Comparison of ENCODE assay signal across 13 cellular contexts in genomic region chr17:44547625-44548297, GRCh38. TPM values are rescaled to one million over a fixed set of nuclear protein-coding genes. Genes with fewer than 3 reads are reported as not detected.
DNase-seq lines count a peak whose midpoint lies in the region; ATAC-seq, FAIRE-seq and TF ChIP-seq lines count a peak whose summit lies in the region.
"Had no signal": no experiment of that assay in that cellular context is flagged by ENCODE, and none has a peak within 500 bp of the region (broad histone marks: within the 10 kb centered on the region; RNA-seq: fewer than 3 reads in every experiment).

No MANE protein-coding gene starts in this region.

- H3K36me3 Mint-ChIP-seq in astrocyte (ENCODE audit: low read depth, unreplicated experiment) = peaks cover 4% of the 10 kb centered on the region
- no peaks in the 10 kb centered on the region for H3K36me3 Mint-ChIP-seq in activated CD8-positive, alpha-beta T cell treated with anti-CD3 and anti-CD28 coated beads, Interleukin-2, amount 10 ng/mL, durations not matched to agents 7 days and 5 days (ENCODE audit: low read depth)

- H3K4me1 Mint-ChIP-seq in astrocyte (ENCODE audit: low read depth, unreplicated experiment) = peaks cover 69% of the 10 kb centered on the region
- no peaks in the 10 kb centered on the region for H3K4me1 Mint-ChIP-seq in activated CD8-positive, alpha-beta T cell treated with anti-CD3 and anti-CD28 coated beads, Interleukin-2, amount 10 ng/mL, durations not matched to agents 7 days and 5 days (ENCODE audit: low read depth)

- TF ChIP-seq RAD21 in SK-N-SH (IDR thresholded peaks at IDR 0.05; ENCODE audit: low read length) = no peak

- no peaks in the 10 kb centered on the region for H3K9me2 ChIP-seq in SK-N-SH

- H3K9me3 ChIP-seq in SK-N-SH = no peaks in the 10 kb centered on the region
- H3K9me3 ChIP-seq in astrocyte (ENCODE audit: insufficient read depth, low read depth, low read length) = no peaks in the 10 kb centered on the region
- H3K9me3 ChIP-seq in suprapubic skin = no peaks in the 10 kb centered on the region

- H3K4me3 Mint-ChIP-seq in astrocyte (ENCODE audit: unreplicated experiment) = no peak overlapping the region
- H3K4me3 Mint-ChIP-seq in activated CD8-positive, alpha-beta T cell treated with anti-CD3 and anti-CD28 coated beads, Interleukin-2, amount 10 ng/mL, durations not matched to agents 7 days and 5 days = no peak overlapping the region
- H3K4me3 Mint-ChIP-seq: activated naive CD4-positive, alpha-beta T cell treated with anti-CD3 and anti-CD28 coated beads for 36 hours had no signal

- H3K27ac ChIP-seq in SK-N-SH (ENCODE audit: low read depth in 2 of 2, low read length in 1 of 2) = peak overlapping the region; percentile 56 to 81; a peak in 3 of 4 replicates
- peak overlapping the region; percentile 72 for H3K27ac ChIP-seq in astrocyte (ENCODE audit: low read depth, low read length)
- H3K27ac ChIP-seq in layer of hippocampus (ENCODE audit: low read depth, low read length) = peak overlapping the region; percentile 21
- peak overlapping the region; percentile 41 for H3K27ac ChIP-seq in suprapubic skin

- peak overlapping the region; percentile 47 for H3K9ac ChIP-seq in SK-N-SH
- peak overlapping the region; percentile 43 for H3K9ac ChIP-seq in astrocyte (ENCODE audit: low read length)

- POLR2A ChIA-PET in SK-N-SH (lab: Yijun Ruan, JAX) = no interaction called here
- POLR2A ChIA-PET in activated CD8-positive, alpha-beta T cell treated with anti-CD3 and anti-CD28 coated beads, Interleukin-2, amount 10 ng/mL, durations not matched to agents 7 days and 5 days (lab: Charles Lee) = no interaction called here

- H4K20me1 ChIP-seq in SK-N-SH (ENCODE audit: insufficient read depth) (no peaks in the 10 kb centered on the region), astrocyte (ENCODE audit: insufficient read depth, low read length) (no peaks in the 10 kb centered on the region)

- H3F3A ChIP-seq in SK-N-SH (replicated peaks; ENCODE audit: insufficient read depth) = peaks cover 33% of the 10 kb centered on the region

- H3K79me2 ChIP-seq in SK-N-SH (ENCODE audit: insufficient read depth) (no peaks in the 10 kb centered on the region), astrocyte (ENCODE audit: insufficient read depth, low read length) (no peaks in the 10 kb centered on the region)

- H3K4me1 ChIP-seq in SK-N-SH (ENCODE audit: control insufficient read depth in 1 of 2, insufficient read depth in 2 of 2, low read depth in 1 of 2, low read length in 1 of 2) = peaks cover 0 to 51% of the 10 kb centered on the region in 2 experiments; a peak in 2 of 4 replicates
- H3K4me1 ChIP-seq in astrocyte (ENCODE audit: insufficient read depth, low read length) = peaks cover 41% of the 10 kb centered on the region
- H3K4me1 ChIP-seq in suprapubic skin = peaks cover 3% of the 10 kb centered on the region

- TF ChIP-seq POLR2A in suprapubic skin (IDR thresholded peaks at IDR 0.05) = no peak

- H3K27ac Mint-ChIP-seq in astrocyte (ENCODE audit: unreplicated experiment) = peak overlapping the region; percentile 99
- H3K27ac Mint-ChIP-seq in activated CD8-positive, alpha-beta T cell treated with anti-CD3 and anti-CD28 coated beads, Interleukin-2, amount 10 ng/mL, durations not matched to agents 7 days and 5 days = no peak overlapping the region
- H3K27ac Mint-ChIP-seq: activated naive CD4-positive, alpha-beta T cell treated with anti-CD3 and anti-CD28 coated beads for 36 hours had no signal

- FAIRE-seq in astrocyte (lab: Jason Lieb, UNC) = no peak

- H3K36me3 ChIP-seq in SK-N-SH (replicated peaks in 1 of 2; ENCODE audit: control insufficient read depth in 1 of 2, insufficient read depth in 2 of 2, low read length in 1 of 2) (no peaks in the 10 kb centered on the region), astrocyte (ENCODE audit: insufficient read depth, low read length) (no peaks in the 10 kb centered on the region), suprapubic skin (no peaks in the 10 kb centered on the region)

- H3K27me3 Mint-ChIP-seq in astrocyte (ENCODE audit: low read depth, unreplicated experiment) = no peaks in the 10 kb centered on the region
- H3K27me3 Mint-ChIP-seq in activated CD8-positive, alpha-beta T cell treated with anti-CD3 and anti-CD28 coated beads, Interleukin-2, amount 10 ng/mL, durations not matched to agents 7 days and 5 days (ENCODE audit: low read depth) = peaks cover 20% of the 10 kb centered on the region

- TF ChIP-seq EP300 in SK-N-SH (IDR thresholded peaks at IDR 0.05; ENCODE audit: borderline replicate concordance in 1 of 2, low read depth in 1 of 2, low read length in 1 of 2) = no peak
- no peak for TF ChIP-seq EP300 in suprapubic skin (IDR thresholded peaks at IDR 0.05)

- peak overlapping the region; percentile 68 for H3K4me2 ChIP-seq in SK-N-SH
- peak overlapping the region; percentile 45 for H3K4me2 ChIP-seq in astrocyte (ENCODE audit: low read length)

- 95% methylated on average over 4 of the region's 4 CpGs for WGBS in SK-N-SH (ENCODE audit: low lambda C conversion rate)
- 78% methylated on average over 4 of the region's 4 CpGs for WGBS in suprapubic skin

- DNase-seq in SK-N-SH (no peak), astrocyte (ENCODE audit: low read depth) (no peak), suprapubic skin (ENCODE audit: low spot score in 2 of 2) (no peak)
- no peak for DNase-seq in activated effector memory CD4-positive, alpha-beta T cell treated with Interleukin-2 at 50 U/mL for 16 hours
- no peak for DNase-seq in activated CD8-positive, alpha-beta T cell treated with anti-CD3 and anti-CD28 coated beads, Interleukin-2, amount 10 ng/mL, durations not matched to agents 7 days and 5 days
- DNase-seq: activated CD4-positive, CD25-positive, alpha-beta regulatory T cell treated with anti-CD3 and anti-CD28 coated beads, Interleukin-2, amount 50 U/mL, for 72 hours; activated naive CD4-positive, alpha-beta T cell treated with anti-CD3 and anti-CD28 coated beads for 36 hours; GDM1; stimulated activated CD8-positive, alpha-beta memory T cell treated with anti-CD3 and anti-CD28 coated beads, Interleukin-4, amount 100 ng/mL, for 48 hours had no signal

- H2AFZ ChIP-seq in SK-N-SH (ENCODE audit: low read depth) (no peak overlapping the region), astrocyte (ENCODE audit: low read depth, low read length) (peak overlapping the region; percentile 6)

- H3K4me3 ChIP-seq in SK-N-SH (ENCODE audit: low read depth in 2 of 2, low read length in 1 of 2) (no peak overlapping the region), astrocyte (ENCODE audit: insufficient read depth, low read depth, low read length) (no peak overlapping the region), suprapubic skin (no peak overlapping the region)

- H3K27me3 ChIP-seq in SK-N-SH (ENCODE audit: insufficient read depth) = no peaks in the 10 kb centered on the region
- no peaks in the 10 kb centered on the region for H3K27me3 ChIP-seq in astrocyte (ENCODE audit: insufficient read depth, low read length)
- H3K27me3 ChIP-seq in layer of hippocampus (ENCODE audit: control insufficient read depth, insufficient read depth, low read length) = no peaks in the 10 kb centered on the region
- H3K27me3 ChIP-seq in suprapubic skin = peaks cover 31% of the 10 kb centered on the region

- ATAC-seq in SK-N-SH treated with all-trans-retinoic acid at 6 μM for 48 hours (no peak), HG03159 (IDR thresholded peaks at IDR 0.05; ENCODE audit: unreplicated experiment) (no peak)
- ATAC-seq in activated CD8-positive, alpha-beta T cell treated with anti-CD3 and anti-CD28 coated beads, Interleukin-2, amount 10 ng/mL, durations not matched to agents 7 days and 5 days = no peak
- ATAC-seq: sciatic nerve had no signal

- no peak for TF ChIP-seq CTCF in SK-N-SH (IDR thresholded peaks at IDR 0.05)
- no peak for TF ChIP-seq CTCF in astrocyte (IDR thresholded peaks at IDR 0.05; ENCODE audit: insufficient read depth, low read depth, low read length)
- no peak for TF ChIP-seq CTCF in suprapubic skin (IDR thresholded peaks at IDR 0.05)

- CTCF ChIA-PET in SK-N-SH (lab: Yijun Ruan, JAX) = interaction anchor here (1.2 to 1.5 kb wide), 2 partner anchors 9 to 14 kb away, joined by 4 to 5 read pairs; partner anchors contain the start of gene FZD2
- CTCF ChIA-PET in activated CD8-positive, alpha-beta T cell treated with anti-CD3 and anti-CD28 coated beads, Interleukin-2, amount 10 ng/mL, durations not matched to agents 7 days and 5 days (lab: Charles Lee) = interaction anchor here (5.1 kb wide), 1 partner anchor 15 kb away, joined by 28 read pairs; no protein-coding TSS in a partner anchor

- no peaks in the 10 kb centered on the region for H3K9me3 Mint-ChIP-seq in astrocyte (ENCODE audit: unreplicated experiment)
- no peaks in the 10 kb centered on the region for H3K9me3 Mint-ChIP-seq in activated CD8-positive, alpha-beta T cell treated with anti-CD3 and anti-CD28 coated beads, Interleukin-2, amount 10 ng/mL, durations not matched to agents 7 days and 5 days (ENCODE audit: insufficient read depth)
- H3K9me3 Mint-ChIP-seq: activated naive CD4-positive, alpha-beta T cell treated with anti-CD3 and anti-CD28 coated beads for 36 hours had no signal

TF ChIP-seq in SK-N-SH, 30 proteins besides CTCF, POLR2A, EP300 and RAD21 (continues in another document):
- TF ChIP-seq FOXJ3 (CRISPR knock-in tag; IDR thresholded peaks at IDR 0.05) = no peak
- no peak for TF ChIP-seq GABPA (IDR thresholded peaks at IDR 0.05; ENCODE audit: low read depth)
- no peak for TF ChIP-seq RCOR1 (IDR thresholded peaks at IDR 0.05; ENCODE audit: low read length)
- no peak for TF ChIP-seq JUND (IDR thresholded peaks at IDR 0.05)
- no peak for TF ChIP-seq NRF1 (IDR thresholded peaks at IDR 0.05; ENCODE audit: low read depth, low read length)

TF ChIP-seq in SK-N-SH treated with all-trans-retinoic acid at 6 μM for 48 hours, 23 proteins besides CTCF, POLR2A, EP300 and RAD21 (continues in another document):
- TF ChIP-seq ARNTL (CRISPR knock-in tag; IDR thresholded peaks at IDR 0.05; ENCODE audit: borderline replicate concordance, low read depth) (no peak), OSR1 (CRISPR knock-in tag; IDR thresholded peaks at IDR 0.05) (no peak), SNAI2 (CRISPR knock-in tag; IDR thresholded peaks at IDR 0.05) (no peak), ZFP3 (CRISPR knock-in tag; IDR thresholded peaks at IDR 0.05) (no peak), ZNF565 (CRISPR knock-in tag; conservative IDR thresholded peaks at IDR 0.05; ENCODE audit: low read depth) (no peak)

RNA-seq across cellular contexts. Expression of gene FZD2, which starts 9.5 kb away (rescaled TPM):
- 28.9 and 35.1 TPM in 2 replicates for polyA plus RNA-seq in SK-N-SH (2012; rRNA removed)
- 12.4 and 23.5 TPM in 2 replicates for polyA plus RNA-seq in SK-N-SH (2012; cell fraction: cytosol; rRNA removed)
- 17.0 and 19.2 TPM in 2 replicates for polyA plus RNA-seq in SK-N-SH (2012; cell fraction: nucleus; rRNA removed)
- total RNA-seq in astrocyte (95.7 and 97.6 TPM in 2 replicates), suprapubic skin (1 to 10 TPM in 1 of 4 donors, under 1 TPM in 2, not detected in 1; 0.42 to 2.1 (median 0.65) TPM)
- total RNA-seq in activated CD8-positive, alpha-beta T cell treated with anti-CD3 and anti-CD28 coated beads, Interleukin-2, amount 10 ng/mL, durations not matched to agents 7 days and 5 days = under 1 TPM; 0.26 to 0.29 TPM
- total RNA-seq: activated naive CD4-positive, alpha-beta T cell treated with anti-CD3 and anti-CD28 coated beads for 36 hours had no signal

RNA-seq across cellular contexts. Expression of gene GPATCH8, which starts 44.6 kb away (rescaled TPM):
- polyA plus RNA-seq in SK-N-SH (2012; rRNA removed) = 12.7 and 15.2 TPM in 2 replicates
- 10.5 and 10.9 TPM in 2 replicates for polyA plus RNA-seq in SK-N-SH (2012; cell fraction: cytosol; rRNA removed)
- 19.6 and 31.5 TPM in 2 replicates for polyA plus RNA-seq in SK-N-SH (2012; cell fraction: nucleus; rRNA removed)
- total RNA-seq in astrocyte (38.0 and 43.3 TPM in 2 replicates), suprapubic skin (10 to 100 TPM; 31.3 to 63.9 (median 43.4) TPM)
- 10 to 100 TPM; 45.7 to 45.8 TPM for total RNA-seq in activated CD8-positive, alpha-beta T cell treated with anti-CD3 and anti-CD28 coated beads, Interleukin-2, amount 10 ng/mL, durations not matched to agents 7 days and 5 days

Comparison
In these comparisons a context has a peak if more than half of its experiments do, and no peak if none do; other contexts are left out.
1. H3K27ac ChIP-seq: peak in every context shown above with its lines; median percentile 72 in astrocyte; 68 in SK-N-SH; 41 in suprapubic skin; 21 in layer of hippocampus.
2. RNA of gene FZD2, which starts 9.5 kb away (total RNA-seq): 95.7 to 97.6 TPM in astrocyte; 0.42 to 2.1 TPM in suprapubic skin and 0.26 to 0.29 TPM in activated CD8-positive, alpha-beta T cell treated with anti-CD3 and anti-CD28 coated beads, Interleukin-2, amount 10 ng/mL, durations not matched to agents 7 days and 5 days; every median in the first group is over 10 times any median in the second.